Comparison of ENCODE assay signal across 31 cellular contexts in genomic region chr5:146306838-146307237, GRCh38. TPM values are rescaled to one million over a fixed set of nuclear protein-coding genes. Genes with fewer than 3 reads are reported as not detected.
"Had no signal": no experiment of that assay in that cellular context is flagged by ENCODE, and none has a peak within 500 bp of the region (broad histone marks: within the 10 kb centered on the region; RNA-seq: fewer than 3 reads in every experiment).

No MANE protein-coding gene starts in this region.

- H3K9me3 ChIP-seq: adrenal gland, body of pancreas, gastroesophageal sphincter, pancreas, prostate gland, testis, transverse colon had no signal

- H3K4me1 Mint-ChIP-seq: activated naive CD8-positive, alpha-beta T cell treated with anti-CD3 and anti-CD28 coated beads for 36 hours; naive thymus-derived CD8-positive, alpha-beta T cell; neural crest cell had no signal

- H3K36me3 ChIP-seq: adrenal gland, gastroesophageal sphincter, pancreas, prostate gland, transverse colon had no signal

- H3K4me1 ChIP-seq: adrenal gland, body of pancreas, gastroesophageal sphincter, pancreas, prostate gland, testis, transverse colon had no signal

- FAIRE-seq: pancreas, TTC549 had no signal

- H3K9me3 Mint-ChIP-seq: activated naive CD8-positive, alpha-beta T cell treated with anti-CD3 and anti-CD28 coated beads for 36 hours; effector memory CD8-positive, alpha-beta T cell; naive thymus-derived CD8-positive, alpha-beta T cell; neural crest cell had no signal

- H3K36me3 Mint-ChIP-seq: activated naive CD8-positive, alpha-beta T cell treated with anti-CD3 and anti-CD28 coated beads for 36 hours; naive thymus-derived CD8-positive, alpha-beta T cell had no signal

- DNase-seq: activated CD4-positive, alpha-beta T cell treated with anti-CD3 and anti-CD28 coated beads for 48 hours; activated CD4-positive, alpha-beta T cell treated with anti-CD3 and anti-CD28 coated beads, Interleukin-2, amount 50 U/mL, for 48 hours; activated CD8-positive, alpha-beta memory T cell treated with anti-CD3 and anti-CD28 coated beads for 24 hours; activated effector memory CD4-positive, alpha-beta T cell treated with Interleukin-2 at 50 U/mL for 16 hours; activated naive CD4-positive, alpha-beta T cell treated with Interleukin-2 at 50 U/mL for 16 hours; activated naive CD8-positive, alpha-beta T cell treated with anti-CD3 and anti-CD28 coated beads for 36 hours; adrenal gland; aorta; body of pancreas; caudate nucleus; cortex of kidney; effector memory CD8-positive, alpha-beta T cell; head of caudate nucleus; kidney glomerular epithelial cell; midbrain; naive thymus-derived CD8-positive, alpha-beta T cell; nucleus accumbens; pancreas; stimulated activated CD4-positive, alpha-beta T cell treated with anti-CD3 and anti-CD28 coated beads, Interleukin-2, amount 100 ng/mL, for 48 hours; stimulated activated naive CD8-positive, alpha-beta T cell treated with anti-CD3 and anti-CD28 coated beads, Interleukin-15, Interleukin-2, amounts not matched to agents 100 U/mL and 50 U/mL, for 24 hours; testis; transverse colon had no signal

- H3K27ac ChIP-seq: adrenal gland, body of pancreas, gastroesophageal sphincter, pancreas, prostate gland, testis, transverse colon, VCaP had no signal

- H3K4me3 ChIP-seq: adrenal gland, body of pancreas, gastroesophageal sphincter, pancreas, prostate gland, testis, transverse colon had no signal

- H3K4me3 Mint-ChIP-seq: activated naive CD8-positive, alpha-beta T cell treated with anti-CD3 and anti-CD28 coated beads for 36 hours; effector memory CD8-positive, alpha-beta T cell; naive thymus-derived CD8-positive, alpha-beta T cell; neural crest cell had no signal

- H3K27ac Mint-ChIP-seq: activated naive CD8-positive, alpha-beta T cell treated with anti-CD3 and anti-CD28 coated beads for 36 hours; effector memory CD8-positive, alpha-beta T cell; naive thymus-derived CD8-positive, alpha-beta T cell had no signal

- H3K27me3 ChIP-seq: adrenal gland, body of pancreas, gastroesophageal sphincter, pancreas, testis had no signal

RNA-seq across cellular contexts. Expression of gene POU4F3, which starts 31.8 kb away (rescaled TPM):
- total RNA-seq: chondrocyte; fibroblast of lung; fibroblast of villous mesenchyme; gastroesophageal sphincter; pancreas; prostate gland; T-helper 1 cell treated with Interleukin-12 subunit alpha and Interleukin-12 subunit beta and Interleukin-4 antibody, amounts not matched to agents 30 ng/mL and 1 ng/mL, for 36 hours; testis; transverse colon had no signal
- polyA plus RNA-seq: adrenal gland, fibroblast of lung, pancreas had no signal
